11 cellular contexts compared by ENCODE assay signal in genomic region chr12:124026755-124027745, GRCh38. TPM values are rescaled to one million over a fixed set of nuclear protein-coding genes. Genes with fewer than 3 reads are reported as not detected.
DNase-seq lines count a peak whose midpoint lies in the region; ATAC-seq and TF ChIP-seq lines count a peak whose summit lies in the region.
"Had no signal": no experiment of that assay in that cellular context is flagged by ENCODE, and none has a peak within 500 bp of the region (broad histone marks: within the 10 kb centered on the region; RNA-seq: fewer than 3 reads in every experiment).

No MANE protein-coding gene starts in this region.

- no peak for TF ChIP-seq CTCF in IMR-90 (conservative IDR thresholded peaks at IDR 0.05; ENCODE audit: low read depth, low read length)
- no peak for TF ChIP-seq CTCF in thyroid gland (IDR thresholded peaks at IDR 0.05)

- ATAC-seq in IMR-90 (ENCODE audit: low read depth) (peak; percentile 70), SK-N-SH treated with all-trans-retinoic acid at 6 μM for 48 hours (peak; percentile 84), HG02678 (IDR thresholded peaks at IDR 0.05; ENCODE audit: unreplicated experiment) (no peak)

- peak overlapping the region in 1 of 2 experiments; percentile 64; a peak in 1 of 4 replicates for H4K8ac ChIP-seq in IMR-90 (ENCODE audit: low read depth in 2 of 2, low read length in 2 of 2)

- H2BK15ac ChIP-seq in IMR-90 (ENCODE audit: low read depth, low read length), result peak overlapping the region; percentile 40; the same call in 1 of the 3 replicates

- POLR2A ChIA-PET in IMR-90 (lab: Charles Lee; ENCODE audit: unreplicated experiment), result no interaction called here

- TF ChIP-seq POLR2A in IMR-90 (IDR thresholded peaks at IDR 0.05; ENCODE audit: low read depth, low read length), result no peak
- TF ChIP-seq POLR2A in thyroid gland (IDR thresholded peaks at IDR 0.05), result no peak

- H4K91ac ChIP-seq in IMR-90 (ENCODE audit: insufficient read depth, low read depth, low read length), result peak overlapping the region; percentile 16; the same call in 1 of the 2 replicates

- dilution Hi-C loops in IMR-90 (cut with HindIII; ENCODE audit: low sequenced_read_pairs, unreplicated experiment), result no loop called here

- peak overlapping the region; percentile 82 for H2BK20ac ChIP-seq in IMR-90 (ENCODE audit: low read depth, low read length)

- DNase-seq in IMR-90 (peak; percentile 86), foreskin melanocyte (peak; percentile 34), thyroid gland (no peak), NCI-H2196 treated with DMSO at 0.1 percent for 48 hours (lab: John Stamatoyannopoulos, UW; ENCODE audit: unreplicated experiment) (no peak)
- no peak for DNase-seq in stimulated activated CD4-positive, alpha-beta T cell treated with anti-CD3 and anti-CD28 coated beads, Interleukin-2, amount 100 ng/mL, for 48 hours
- DNase-seq: kidney, NCI-H774, WERI-Rb-1 had no signal

- peak overlapping the region; percentile 23 for H2BK5ac ChIP-seq in IMR-90 (ENCODE audit: low read depth, low read length, poor library complexity, severe bottlenecking)

- peak overlapping the region; percentile 80 for H3K14ac ChIP-seq in IMR-90 (replicated peaks; ENCODE audit: low read depth, low read length)

- no peaks in the 10 kb centered on the region for H4K20me1 ChIP-seq in IMR-90 (ENCODE audit: insufficient read depth, low read length)

- H3K56ac ChIP-seq in IMR-90 (ENCODE audit: extremely low read depth, insufficient read depth, low read length), result no peak overlapping the region

- no TSS peak for BruUV-seq in IMR-90 (replicated peaks; lab: Mats Ljungman, UMichigan)

- H3K36me3 ChIP-seq in IMR-90 (ENCODE audit: control insufficient read depth, insufficient read depth, low read length), result no peaks in the 10 kb centered on the region
- no peaks in the 10 kb centered on the region for H3K36me3 ChIP-seq in skeletal muscle tissue (ENCODE audit: control insufficient read depth in 3 of 3, insufficient read depth in 3 of 3, low read length in 3 of 3)
- no peaks in the 10 kb centered on the region for H3K36me3 ChIP-seq in thyroid gland
- H3K36me3 ChIP-seq: WERI-Rb-1 had no signal

- no peaks in the 10 kb centered on the region; a peak in 1 of 4 replicates for H3K79me1 ChIP-seq in IMR-90 (ENCODE audit: low read depth in 1 of 2, low read length in 2 of 2)

- H3K23ac ChIP-seq in IMR-90 (ENCODE audit: low read depth, low read length), result peak overlapping the region; percentile 43

- no peaks in the 10 kb centered on the region for H3K27me3 ChIP-seq in IMR-90 (ENCODE audit: control insufficient read depth, insufficient read depth, low read length)
- H3K27me3 ChIP-seq in skeletal muscle tissue (ENCODE audit: control insufficient read depth in 3 of 3, insufficient read depth in 3 of 3, low read length in 3 of 3), result no peaks in the 10 kb centered on the region
- H3K27me3 ChIP-seq in thyroid gland, result no peaks in the 10 kb centered on the region

- peak overlapping the region; percentile 88 for H2AK5ac ChIP-seq in IMR-90 (ENCODE audit: low read depth, low read length)

- H2AFZ ChIP-seq in IMR-90 (replicated peaks; ENCODE audit: low read length, poor library complexity), result peak overlapping the region; percentile 4

- H3K9me3 ChIP-seq in IMR-90 (ENCODE audit: control insufficient read depth, insufficient read depth, low read length) (no peaks in the 10 kb centered on the region), skeletal muscle tissue (ENCODE audit: control insufficient read depth in 3 of 3, low read length in 3 of 3) (no peaks in the 10 kb centered on the region), thyroid gland (no peaks in the 10 kb centered on the region)

- in situ Hi-C loops in IMR-90 (cut with MboI; ENCODE audit: low sequenced_read_pairs), result no loop called here

- peak overlapping the region; percentile 79 for H2BK120ac ChIP-seq in IMR-90 (ENCODE audit: low read depth, low read length)

- peak overlapping the region; percentile 78 for H3K4ac ChIP-seq in IMR-90 (ENCODE audit: low read depth, low read length)

- 0 out of 2 replicates have a peak overlapping the region, but pooled peaks have one; percentile 10 for H3K18ac ChIP-seq in IMR-90 (ENCODE audit: low read depth, low read length)

- H3K9ac ChIP-seq in IMR-90 (ENCODE audit: low read depth, low read length) (no peak overlapping the region), skeletal muscle tissue (ENCODE audit: low read depth in 1 of 3, low read length in 3 of 3) (peak overlapping the region; percentile 33 to 41 (median 34))

- peaks cover 15% of the 10 kb centered on the region for H3K4me1 ChIP-seq in IMR-90 (ENCODE audit: control insufficient read depth, insufficient read depth, low read length)
- H3K4me1 ChIP-seq in skeletal muscle tissue (ENCODE audit: control insufficient read depth in 3 of 3, insufficient read depth in 3 of 3, low read length in 3 of 3), result peaks cover 34 to 35% (median 34%) of the 10 kb centered on the region in 3 donors
- H3K4me1 ChIP-seq in thyroid gland, result peaks cover 0 to 5% of the 10 kb centered on the region in 2 donors

- intact Hi-C loops in IMR-90 (cut with micrococcal nuclease), result no loop called here
- intact Hi-C loops in thyroid gland (cut with DNase I), result loop anchor here (5.0 kb wide), 1 partner anchor 115 kb away; no protein-coding TSS in a partner anchor

- no peak for TF ChIP-seq RAD21 in IMR-90 (IDR thresholded peaks at IDR 0.05; ENCODE audit: low read length)

- H3K4me3 ChIP-seq in IMR-90 (ENCODE audit: insufficient read depth, low read depth, low read length), result no peak overlapping the region
- H3K4me3 ChIP-seq in skeletal muscle tissue (ENCODE audit: low read length in 3 of 3), result peak overlapping the region in 2 of 3 donors; percentile 17 to 22
- no peak overlapping the region for H3K4me3 ChIP-seq in thyroid gland (replicated peaks in 1 of 3)

- H3K9me1 ChIP-seq in IMR-90 (ENCODE audit: insufficient read depth, low read length), result peaks cover 18% of the 10 kb centered on the region

- no peak overlapping the region for H4K5ac ChIP-seq in IMR-90 (ENCODE audit: low read depth, low read length)

- CTCF ChIA-PET in IMR-90 (lab: Yijun Ruan, JAX), result no interaction called here

- H3K27ac ChIP-seq in IMR-90 (ENCODE audit: insufficient read depth, low read length), result no peak overlapping the region
- H3K27ac ChIP-seq in skeletal muscle tissue (ENCODE audit: low read depth, low read length), result peak overlapping the region; percentile 77
- H3K27ac ChIP-seq in thyroid gland, result no peak overlapping the region
- H3K27ac ChIP-seq: WERI-Rb-1 had no signal

- H3K4me2 ChIP-seq in IMR-90 (ENCODE audit: low read depth, low read length), result peak overlapping the region; percentile 31; the same call in 1 of the 2 replicates

- H2AK9ac ChIP-seq in IMR-90 (replicated peaks; ENCODE audit: low read depth, low read length, poor library complexity), result peak overlapping the region; percentile 19

- WGBS in IMR-90 (ENCODE audit: extremely low coverage in 2 of 2, insufficient read length in 1 of 2), 2 experiments, result 94% methylated on average over 4 of the region's 14 CpGs; no CpG with 5 or more reads in 1 of the 2 experiments
- WGBS in thyroid gland, 2 donors, result 87 to 94% methylated on average over 14 of the region's 14 CpGs

TF ChIP-seq in IMR-90, 13 proteins besides CTCF, POLR2A, EP300 and RAD21:
- TF ChIP-seq BHLHE40 (IDR thresholded peaks at IDR 0.05; ENCODE audit: low read depth, low read length) (peak; percentile 16; the same call in 1 of the 2 replicates), NFE2L2 (IDR thresholded peaks at IDR 0.05; ENCODE audit: low read depth, low read length) (no peak), MXI1 (IDR thresholded peaks at IDR 0.05; ENCODE audit: borderline replicate concordance, low read depth, low read length) (no peak), FOS (IDR thresholded peaks at IDR 0.05; ENCODE audit: low read depth, low read length) (peak; percentile 67), MAFK (IDR thresholded peaks at IDR 0.05; ENCODE audit: low read depth, low read length) (0 out of 2 replicates have a peak, but pooled peaks have one; percentile 26)

TF ChIP-seq in SK-N-SH treated with all-trans-retinoic acid at 6 μM for 48 hours, 23 proteins besides CTCF, POLR2A, EP300 and RAD21 (continues in another document):
- TF ChIP-seq ZNF565 (CRISPR knock-in tag; conservative IDR thresholded peaks at IDR 0.05; ENCODE audit: low read depth), result no peak
- TF ChIP-seq BACH2 (CRISPR knock-in tag; IDR thresholded peaks at IDR 0.05; ENCODE audit: borderline replicate concordance), result no peak
- no peak for TF ChIP-seq ISL1 (CRISPR knock-in tag; IDR thresholded peaks at IDR 0.05)
- TF ChIP-seq CSRNP3 (CRISPR knock-in tag; IDR thresholded peaks at IDR 0.05), result no peak
- no peak for TF ChIP-seq SNAI2 (CRISPR knock-in tag; IDR thresholded peaks at IDR 0.05)
- no peak for TF ChIP-seq RARB (CRISPR knock-in tag; IDR thresholded peaks at IDR 0.05)
- no peak for TF ChIP-seq ZNF70 (CRISPR knock-in tag; IDR thresholded peaks at IDR 0.05)
- TF ChIP-seq CSDC2 (CRISPR knock-in tag; IDR thresholded peaks at IDR 0.05), result no peak
- no peak for TF ChIP-seq ARNTL (CRISPR knock-in tag; IDR thresholded peaks at IDR 0.05; ENCODE audit: borderline replicate concordance, low read depth)
- TF ChIP-seq TCF4 (CRISPR knock-in tag; IDR thresholded peaks at IDR 0.05; ENCODE audit: borderline replicate concordance), result no peak

RNA-seq across cellular contexts. Expression of gene ZNF664, which starts 54.0 kb away (rescaled TPM):
- 32.6 and 36.7 TPM in 2 replicates for total RNA-seq in IMR-90 (2012; rRNA removed)
- polyA plus RNA-seq in IMR-90 (2012; rRNA removed), result 24.6 and 29.9 TPM in 2 replicates
- 14.0 and 16.7 TPM in 2 replicates for polyA plus RNA-seq in IMR-90 (2012; cell fraction: cytosol; rRNA removed)
- 9.3 and 24.8 TPM in 2 replicates for polyA plus RNA-seq in IMR-90 (2012; cell fraction: nucleus; rRNA removed; ENCODE audit: low replicate concordance)
- 25.1 TPM for total RNA-seq in skeletal muscle tissue
- 100 to 1,000 TPM; 120 to 187 (median 138) TPM for total RNA-seq in thyroid gland

RNA-seq across cellular contexts. Expression of gene CCDC92, which starts 54.4 kb away (rescaled TPM):
- total RNA-seq in IMR-90 (2012; rRNA removed) (5.7 and 8.1 TPM in 2 replicates), skeletal muscle tissue (2.6 TPM), thyroid gland (10 to 100 TPM; 26.6 to 47.0 (median 39.1) TPM)
- polyA plus RNA-seq in IMR-90 (2012; rRNA removed), result 55.5 and 61.1 TPM in 2 replicates
- polyA plus RNA-seq in IMR-90 (2012; cell fraction: cytosol; rRNA removed), result 75.4 and 87.9 TPM in 2 replicates
- 91.3 and 94.1 TPM in 2 replicates for polyA plus RNA-seq in IMR-90 (2012; cell fraction: nucleus; rRNA removed; ENCODE audit: low replicate concordance)

Comparison
In these comparisons a context has a peak if more than half of its experiments do, and no peak if none do; other contexts are left out.
1. DNase-seq: peak in IMR-90 (single experiment) and foreskin melanocyte (single experiment); none in thyroid gland (0 of 2), stimulated activated CD4-positive, alpha-beta T cell treated with anti-CD3 and anti-CD28 coated beads, Interleukin-2, amount 100 ng/mL, for 48 hours (0 of 2) and NCI-H2196 treated with DMSO at 0.1 percent for 48 hours (single experiment).
2. H3K4me3 ChIP-seq: peak in skeletal muscle tissue (2 of 3); none in IMR-90 (single experiment) and thyroid gland (0 of 3).